In the genomic region with DNA sequence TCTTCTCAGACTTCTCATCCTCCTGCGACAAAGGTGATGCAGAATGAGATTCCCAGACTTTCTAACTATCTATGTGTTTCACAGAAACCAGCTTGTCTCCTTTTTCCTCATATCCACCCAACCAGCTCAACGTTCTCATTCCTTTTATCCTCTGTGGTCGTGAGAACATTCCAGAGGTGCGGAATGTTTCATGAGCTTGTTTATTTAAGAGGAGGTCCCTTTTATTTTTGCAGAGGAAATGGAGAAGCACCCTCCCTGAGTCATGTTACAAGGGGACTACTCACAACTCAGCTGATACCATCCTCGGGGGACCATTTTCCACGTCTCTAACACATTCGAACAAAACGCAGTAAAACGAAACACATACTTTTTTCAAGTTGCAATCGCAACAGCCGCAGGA, we compare ENCODE assay signal across 14 cellular contexts.
A peak's percentile ranks its signal among the peaks of the same experiment; 100 is the strongest.
DNase-seq lines count a peak whose midpoint lies in the region; ATAC-seq, FAIRE-seq and TF ChIP-seq lines count a peak whose summit lies in the region.
"Had no signal": no experiment of that assay in that cellular context is flagged by ENCODE, and none has a peak within 500 bp of the region (broad histone marks: within the 10 kb centered on the region; RNA-seq: fewer than 3 reads in every experiment).

No MANE protein-coding gene starts in this region.

- no peaks in the 10 kb centered on the region; the same call in 1 of the 2 replicates for H3K4me1 ChIP-seq in HepG2 (ENCODE audit: insufficient read depth, low read length)
- H3K4me1 ChIP-seq in right lobe of liver: peaks cover 0 to 4% (median 0%) of the 10 kb centered on the region in 4 donors
- H3K4me1 ChIP-seq in astrocyte (ENCODE audit: insufficient read depth, low read length): peaks cover 51% of the 10 kb centered on the region
- no peaks in the 10 kb centered on the region for H3K4me1 ChIP-seq in uterus

- peaks cover 59% of the 10 kb centered on the region for H3K4me1 Mint-ChIP-seq in astrocyte (ENCODE audit: low read depth, unreplicated experiment)
- peaks cover 83 to 100% of the 10 kb centered on the region in 2 donors for H3K4me1 Mint-ChIP-seq in immature natural killer cell

- H3K9me3 Mint-ChIP-seq in astrocyte (ENCODE audit: unreplicated experiment) (no peaks in the 10 kb centered on the region), immature natural killer cell (no peaks in the 10 kb centered on the region)
- H3K9me3 Mint-ChIP-seq: activated T-helper 2 cell treated with anti-CD3 and anti-CD28 coated beads, Interferon-gamma antibody, Interleukin-2, Interleukin-4, amounts not matched to agents 10 μg/mL and 5 μg/mL and 100 μg/mL, durations not matched to agents 14 hours and 24 hours and 36 hours had no signal

- H3K27me3 ChIP-seq in HepG2 (ENCODE audit: control insufficient read depth in 1 of 2, insufficient read depth in 2 of 2, low read length in 2 of 2) (peaks cover 0 to 53% of the 10 kb centered on the region in 2 experiments; a peak in 3 of 5 replicates), right lobe of liver (no peaks in the 10 kb centered on the region), astrocyte (ENCODE audit: insufficient read depth, low read length) (no peaks in the 10 kb centered on the region), uterus (no peaks in the 10 kb centered on the region)

- no peak for ATAC-seq in HepG2
- no peak for ATAC-seq in right lobe of liver
- no peak for ATAC-seq in GM21576 (IDR thresholded peaks at IDR 0.05; ENCODE audit: unreplicated experiment)

- 19% methylated on average over 11 of the region's 11 CpGs for WGBS in HepG2 (ENCODE audit: low lambda C conversion rate)
- WGBS in right lobe of liver (ENCODE audit: insufficient coverage, low coverage, low lambda C conversion rate, missing lambda C conversion rate): 74% methylated on average over 11 of the region's 11 CpGs

- TF ChIP-seq POLR2A in HepG2 (IDR thresholded peaks at IDR 0.05; ENCODE audit: insufficient read depth in 1 of 2, low read depth in 2 of 2, low read length in 2 of 2) (no peak), right lobe of liver (IDR thresholded peaks at IDR 0.05) (no peak), uterus (IDR thresholded peaks at IDR 0.05) (no peak)

- H4K20me1 ChIP-seq in HepG2 (ENCODE audit: insufficient read depth, low read length) (no peaks in the 10 kb centered on the region), astrocyte (ENCODE audit: insufficient read depth, low read length) (peaks cover 69% of the 10 kb centered on the region)

- intact Hi-C loops in HepG2 (cut with micrococcal nuclease; ENCODE audit: unreplicated experiment) (no loop called here), right lobe of liver (cut with DNase I) (no loop called here), uterus (cut with DNase I; ENCODE audit: low total_unique reads) (no loop called here)

- H3K4me2 ChIP-seq in HepG2 (ENCODE audit: low read depth, low read length) (no peak overlapping the region), astrocyte (ENCODE audit: low read length) (peak overlapping the region; percentile 81)

- no peaks in the 10 kb centered on the region for H3K9me3 ChIP-seq in HepG2 (ENCODE audit: low read length)
- H3K9me3 ChIP-seq in right lobe of liver: no peaks in the 10 kb centered on the region
- H3K9me3 ChIP-seq in astrocyte (ENCODE audit: insufficient read depth, low read depth, low read length): no peaks in the 10 kb centered on the region
- no peaks in the 10 kb centered on the region for H3K9me3 ChIP-seq in uterus

- H3K27me3 Mint-ChIP-seq in astrocyte (ENCODE audit: low read depth, unreplicated experiment) (no peaks in the 10 kb centered on the region), immature natural killer cell (ENCODE audit: low read depth in 3 of 3) (peaks cover 0 to 11% (median 0%) of the 10 kb centered on the region in 3 donors)

- peaks cover 7% of the 10 kb centered on the region for H3K36me3 Mint-ChIP-seq in astrocyte (ENCODE audit: low read depth, unreplicated experiment)
- no peaks in the 10 kb centered on the region for H3K36me3 Mint-ChIP-seq in immature natural killer cell

- H3K36me3 ChIP-seq in HepG2 (replicated peaks in 1 of 2; ENCODE audit: control insufficient read depth in 1 of 2, insufficient read depth in 2 of 2, low read length in 2 of 2) (no peaks in the 10 kb centered on the region), right lobe of liver (no peaks in the 10 kb centered on the region), astrocyte (ENCODE audit: insufficient read depth, low read length) (no peaks in the 10 kb centered on the region), uterus (no peaks in the 10 kb centered on the region)

- peak overlapping the region; percentile 98 for H3K27ac Mint-ChIP-seq in astrocyte (ENCODE audit: unreplicated experiment)
- H3K27ac Mint-ChIP-seq in immature natural killer cell: peak overlapping the region in 5 of 6 donors; percentile 24 to 76 (median 28)
- H3K27ac Mint-ChIP-seq: activated T-helper 2 cell treated with anti-CD3 and anti-CD28 coated beads, Interferon-gamma antibody, Interleukin-2, Interleukin-4, amounts not matched to agents 10 μg/mL and 5 μg/mL and 100 μg/mL, durations not matched to agents 14 hours and 24 hours and 36 hours had no signal

- POLR2A ChIA-PET in HepG2 (lab: Yijun Ruan, JAX): no interaction called here

- no peaks in the 10 kb centered on the region for H3K79me2 ChIP-seq in HepG2 (ENCODE audit: insufficient read depth, low read length)
- H3K79me2 ChIP-seq in astrocyte (ENCODE audit: insufficient read depth, low read length): peaks cover 84% of the 10 kb centered on the region

- TF ChIP-seq CTCF in HepG2 (CRISPR knock-in tag; IDR thresholded peaks at IDR 0.05) (no peak), right lobe of liver (IDR thresholded peaks at IDR 0.05) (no peak), astrocyte (IDR thresholded peaks at IDR 0.05; ENCODE audit: insufficient read depth, low read depth, low read length) (no peak), uterus (IDR thresholded peaks at IDR 0.05) (no peak)

- TF ChIP-seq RAD21 in HepG2 (CRISPR knock-in tag; IDR thresholded peaks at IDR 0.05): no peak

- H3K4me3 Mint-ChIP-seq in astrocyte (ENCODE audit: unreplicated experiment) (peak overlapping the region; percentile 51), immature natural killer cell (no peak overlapping the region)

- TF ChIP-seq EP300 in HepG2 (IDR thresholded peaks at IDR 0.05; ENCODE audit: low read depth in 2 of 2, low read length in 2 of 2): no peak
- TF ChIP-seq EP300 in HepG2 (CRISPR knock-in tag; IDR thresholded peaks at IDR 0.05; ENCODE audit: borderline replicate concordance): no peak

- no peak overlapping the region for H3K27ac ChIP-seq in HepG2 (ENCODE audit: extremely low read length, insufficient read depth, low read length)
- no peak overlapping the region for H3K27ac ChIP-seq in right lobe of liver
- H3K27ac ChIP-seq in astrocyte (ENCODE audit: low read depth, low read length): peak overlapping the region; percentile 90
- peak overlapping the region in 1 of 2 donors; percentile 46 for H3K27ac ChIP-seq in uterus

- no peak for FAIRE-seq in HepG2 (lab: Jason Lieb, UNC)
- peak; percentile 96 for FAIRE-seq in astrocyte (lab: Jason Lieb, UNC)
- FAIRE-seq: A204.1, endometrium, TTC549 had no signal

- no peak overlapping the region for H3K9ac ChIP-seq in HepG2 (ENCODE audit: insufficient read depth, low read depth, low read length)
- peak overlapping the region; percentile 75 for H3K9ac ChIP-seq in astrocyte (ENCODE audit: low read length)

- H3K4me3 ChIP-seq in HepG2 (replicated peaks in 1 of 3; ENCODE audit: insufficient read depth in 1 of 3, low read depth in 2 of 3, low read length in 3 of 3): no peak overlapping the region
- H3K4me3 ChIP-seq in right lobe of liver: no peak overlapping the region
- H3K4me3 ChIP-seq in astrocyte (ENCODE audit: insufficient read depth, low read depth, low read length): peak overlapping the region; percentile 46
- no peak overlapping the region for H3K4me3 ChIP-seq in uterus

- in situ Hi-C loops in HepG2 (cut with HindIII; ENCODE audit: extremely low pct_ligation_motif_present, low pct_unique_long_range_greater_than_20kb): no loop called here

- no peak overlapping the region for H2AFZ ChIP-seq in HepG2 (ENCODE audit: low read length)
- no peak overlapping the region for H2AFZ ChIP-seq in astrocyte (ENCODE audit: low read depth, low read length)

- CTCF ChIA-PET in HepG2 (lab: Yijun Ruan, JAX; ENCODE audit: low intra/inter-chr PET ratio, low total read pairs): no interaction called here

- BruUV-seq in HepG2 (replicated peaks; lab: Mats Ljungman, UMichigan): no TSS peak

- peak; percentile 23 for DNase-seq in HepG2 (ENCODE audit: low spot score)
- no peak for DNase-seq in right lobe of liver
- peak; percentile 98 for DNase-seq in astrocyte (ENCODE audit: low read depth)
- no peak for DNase-seq in immature natural killer cell
- no peak for DNase-seq in activated T-cell treated with anti-CD3 and anti-CD28 coated beads for 4 hours
- DNase-seq in uterus: no peak
- no peak for DNase-seq in GF-D8 (lab: John Stamatoyannopoulos, UW)
- DNase-seq: KG1, NCI-H774 had no signal

TF ChIP-seq in HepG2, 621 proteins besides CTCF, POLR2A, EP300 and RAD21 (continues in another document):
- TF ChIP-seq, protein P1, sequence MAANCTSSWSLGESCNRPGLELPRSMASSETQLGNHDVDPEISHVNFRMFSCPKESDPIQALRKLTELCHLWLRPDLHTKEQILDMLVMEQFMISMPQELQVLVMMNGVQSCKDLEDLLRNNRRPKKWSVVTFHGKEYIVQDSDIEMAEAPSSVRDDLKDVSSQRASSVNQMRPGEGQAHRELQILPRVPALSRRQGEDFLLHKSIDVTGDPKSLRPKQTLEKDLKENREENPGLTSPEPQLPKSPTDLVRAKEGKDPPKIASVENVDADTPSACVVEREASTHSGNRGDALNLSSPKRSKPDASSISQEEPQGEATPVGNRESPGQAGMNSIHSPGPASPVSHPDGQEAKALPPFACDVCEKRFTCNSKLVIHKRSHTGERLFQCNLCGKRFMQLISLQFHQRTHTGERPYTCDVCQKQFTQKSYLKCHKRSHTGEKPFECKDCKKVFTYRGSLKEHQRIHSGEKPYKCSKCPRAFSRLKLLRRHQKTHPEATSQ (CRISPR knock-in tag; IDR thresholded peaks at IDR 0.05; ENCODE audit: borderline replicate concordance): no peak
- no peak for TF ChIP-seq ARID2 (CRISPR knock-in tag; IDR thresholded peaks at IDR 0.05; ENCODE audit: borderline replicate concordance)
- no peak for TF ChIP-seq ZNF230 (CRISPR knock-in tag; IDR thresholded peaks at IDR 0.05)
- no peak for TF ChIP-seq TCF12 (IDR thresholded peaks at IDR 0.05)
- no peak for TF ChIP-seq TCF12 (CRISPR knock-in tag; IDR thresholded peaks at IDR 0.05)

Comparison
In these comparisons a context has a peak if more than half of its experiments do, and no peak if none do; other contexts are left out.
1. DNase-seq: peak in HepG2 (single experiment) and astrocyte (single experiment); none in right lobe of liver (0 of 3), immature natural killer cell (0 of 3), activated T-cell treated with anti-CD3 and anti-CD28 coated beads for 4 hours (single experiment), uterus (0 of 2) and GF-D8 (single experiment).